Comparison of ENCODE assay signal across 27 cellular contexts in the genomic region with DNA sequence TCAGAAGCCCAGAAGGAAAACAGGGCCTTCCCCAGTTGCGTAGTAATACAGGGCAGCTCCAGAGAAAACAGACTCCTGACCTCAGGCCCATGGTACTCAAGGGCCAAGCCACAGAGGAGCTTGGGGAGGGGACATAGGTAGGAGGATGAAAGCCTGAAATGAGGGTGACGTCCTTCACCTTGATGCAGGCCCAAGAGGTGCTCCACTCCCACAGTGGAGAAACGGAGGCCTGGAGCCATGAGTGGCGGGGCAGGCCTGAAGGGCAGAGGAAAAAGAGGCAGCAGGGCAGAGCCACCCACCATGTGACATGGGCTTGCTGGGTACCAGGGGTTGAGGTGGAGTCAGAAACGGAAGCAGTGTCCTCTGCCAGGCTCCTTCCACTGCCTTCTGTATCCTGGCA.
"Had no signal": no experiment of that assay in that cellular context is flagged by ENCODE, and none has a peak within 500 bp of the region (broad histone marks: within the 10 kb centered on the region; RNA-seq: fewer than 3 reads in every experiment).

No MANE protein-coding gene starts in this region.

- H3K4me3 Mint-ChIP-seq: central memory CD8-positive, alpha-beta T cell; immature natural killer cell; natural killer cell; stimulated activated effector memory CD8-positive, alpha-beta T cell treated with anti-CD3 and anti-CD28 coated beads, Interleukin-12 subunit alpha, Interleukin-12 subunit beta, amount 100 ng/mL, for 72 hours; type B pancreatic cell had no signal

- ATAC-seq: left ventricle myocardium superior; lower lobe of right lung; natural killer cell; sciatic nerve; stimulated activated effector memory CD8-positive, alpha-beta T cell treated with anti-CD3 and anti-CD28 coated beads, Interleukin-12 subunit alpha, Interleukin-12 subunit beta, amount 100 ng/mL, for 72 hours; stimulated activated naive CD8-positive, alpha-beta T cell treated with anti-CD3 and anti-CD28 coated beads, Interleukin-15, Interleukin-2, amounts not matched to agents 100 U/mL and 50 U/mL, for 24 hours had no signal

- DNase-seq: dermis blood vessel endothelial cell; effector memory CD4-positive, alpha-beta T cell; hypothalamus; immature natural killer cell; islet precursor cell; kidney glomerular epithelial cell; left ventricle myocardium superior; lower lobe of right lung; natural killer cell; nucleus accumbens; ovary; posterior cingulate gyrus; retina; stimulated activated CD4-positive, alpha-beta T cell treated with anti-CD3 and anti-CD28 coated beads, Interleukin-2, amount 100 ng/mL, for 24 hours; stimulated activated CD4-positive, alpha-beta T cell treated with anti-CD3 and anti-CD28 coated beads, Interleukin-4, amount 100 ng/mL, for 24 hours; stimulated activated naive CD8-positive, alpha-beta T cell treated with anti-CD3 and anti-CD28 coated beads, Interleukin-15, Interleukin-2, amounts not matched to agents 100 U/mL and 50 U/mL, for 24 hours; substantia nigra; testis; tibial artery had no signal

- H3K27ac Mint-ChIP-seq: immature natural killer cell; natural killer cell; stimulated activated effector memory CD8-positive, alpha-beta T cell treated with anti-CD3 and anti-CD28 coated beads, Interleukin-12 subunit alpha, Interleukin-12 subunit beta, amount 100 ng/mL, for 72 hours; type B pancreatic cell had no signal

- H3K9me3 ChIP-seq: lower lobe of right lung, ovary, testis, tibial artery had no signal

- FAIRE-seq: endometrium, frontal cortex had no signal

- H3K9me3 Mint-ChIP-seq: central memory CD8-positive, alpha-beta T cell; immature natural killer cell; natural killer cell; stimulated activated effector memory CD8-positive, alpha-beta T cell treated with anti-CD3 and anti-CD28 coated beads, Interleukin-12 subunit alpha, Interleukin-12 subunit beta, amount 100 ng/mL, for 72 hours; type B pancreatic cell had no signal

- H3K27ac ChIP-seq: coronary artery, ovary, testis, tibial artery had no signal

- H3K27me3 ChIP-seq: ovary, testis had no signal

- H3K36me3 Mint-ChIP-seq: immature natural killer cell; natural killer cell; stimulated activated effector memory CD8-positive, alpha-beta T cell treated with anti-CD3 and anti-CD28 coated beads, Interleukin-12 subunit alpha, Interleukin-12 subunit beta, amount 100 ng/mL, for 72 hours; type B pancreatic cell had no signal

- H3K4me2 ChIP-seq: smooth muscle cell had no signal

- H3K36me3 ChIP-seq: lower lobe of right lung, ovary, tibial artery had no signal

- H3K4me3 ChIP-seq: coronary artery, lower lobe of right lung, ovary, smooth muscle cell, testis, tibial artery had no signal
